In genomic region chr5:54832846-54833245, GRCh38 we compare ENCODE assay signal across 19 cellular contexts.
DNase-seq lines count a peak whose midpoint lies in the region; ATAC-seq and TF ChIP-seq lines count a peak whose summit lies in the region.
"Had no signal": no experiment of that assay in that cellular context is flagged by ENCODE, and none has a peak within 500 bp of the region (broad histone marks: within the 10 kb centered on the region; RNA-seq: fewer than 3 reads in every experiment).

No MANE protein-coding gene starts in this region.

- DNase-seq in NOMO-1 (lab: John Stamatoyannopoulos, UW; ENCODE audit: unreplicated experiment in 2 of 2) (peak; percentile 7 to 33), NOMO-1 treated with dmso at 0.1 percent for 144 hours (lab: John Stamatoyannopoulos, UW; ENCODE audit: unreplicated experiment) (no peak), fibroblast of lung (ENCODE audit: low read depth in 2 of 2) (peak in 1 of 2 donors; percentile 40), vagina (ENCODE audit: extremely low spot score in 2 of 2) (no peak)
- DNase-seq in natural killer cell treated with Interleukin-12 subunit alpha and Interleukin-12 subunit beta and Interleukin-15 and Interleukin-18, amount 100 ng/mL, for 72 hours (ENCODE audit: low spot score): no peak
- no peak for DNase-seq in stimulated activated naive CD8-positive, alpha-beta T cell treated with anti-CD3 and anti-CD28 coated beads, Interleukin-15, amount 100 ng/mL, for 72 hours
- DNase-seq: CD4-positive, alpha-beta memory T cell; NCI-H524 treated with DMSO at 0.1 percent for 48 hours; sigmoid colon; stimulated activated CD4-positive, alpha-beta T cell treated with anti-CD3 and anti-CD28 coated beads, Interleukin-4, amount 100 ng/mL, for 1 hour had no signal

- peak overlapping the region in 1 of 2 donors; percentile 59 for H3K27ac Mint-ChIP-seq in natural killer cell treated with Interleukin-12 subunit alpha and Interleukin-12 subunit beta and Interleukin-15 and Interleukin-18, amount 100 ng/mL, for 72 hours
- no peak overlapping the region for H3K27ac Mint-ChIP-seq in stimulated activated naive CD8-positive, alpha-beta T cell treated with anti-CD3 and anti-CD28 coated beads, Interleukin-15, amount 100 ng/mL, for 72 hours

- H2AFZ ChIP-seq in fibroblast of lung (ENCODE audit: low read length): no peak overlapping the region

- TF ChIP-seq CTCF in fibroblast of lung (conservative IDR thresholded peaks at IDR 0.05 in 1 of 2, IDR thresholded peaks at IDR 0.05 in 1 of 2; ENCODE audit: low read depth in 1 of 2, low read length in 2 of 2) (no peak), vagina (IDR thresholded peaks at IDR 0.05) (no peak)

- H3K4me3 Mint-ChIP-seq in natural killer cell treated with Interleukin-12 subunit alpha and Interleukin-12 subunit beta and Interleukin-15 and Interleukin-18, amount 100 ng/mL, for 72 hours: no peak overlapping the region
- H3K4me3 Mint-ChIP-seq in stimulated activated naive CD8-positive, alpha-beta T cell treated with anti-CD3 and anti-CD28 coated beads, Interleukin-15, amount 100 ng/mL, for 72 hours: no peak overlapping the region
- H3K4me3 Mint-ChIP-seq: activated T-helper 17 cell treated with anti-CD3 and anti-CD28 coated beads, Interleukin-2, amount 50 U/mL, for 72 hours; T-cell had no signal

- H3K4me1 ChIP-seq in fibroblast of lung (ENCODE audit: control insufficient read depth, extremely low read depth, insufficient read depth, low read length) (peaks cover 26% of the 10 kb centered on the region), vagina (no peaks in the 10 kb centered on the region)
- H3K4me1 ChIP-seq: A549, gastroesophageal sphincter, sigmoid colon, tibial nerve had no signal

- ATAC-seq in natural killer cell treated with Interleukin-12 subunit alpha and Interleukin-12 subunit beta and Interleukin-15 and Interleukin-18, amount 100 ng/mL, for 72 hours: peak; percentile 65
- ATAC-seq in stimulated activated naive CD8-positive, alpha-beta T cell treated with anti-CD3 and anti-CD28 coated beads, Interleukin-15, amount 100 ng/mL, for 72 hours: peak; percentile 26
- ATAC-seq in GM21526 (IDR thresholded peaks at IDR 0.05; ENCODE audit: low FRiP score, unreplicated experiment): no peak
- ATAC-seq in HG03460 (IDR thresholded peaks at IDR 0.05; ENCODE audit: unreplicated experiment): no peak
- ATAC-seq: A549; activated T-helper 17 cell treated with anti-CD3 and anti-CD28 coated beads, Interleukin-2, amount 50 U/mL, for 72 hours; gastroesophageal sphincter; K562 had no signal

- H3K27me3 Mint-ChIP-seq in natural killer cell treated with Interleukin-12 subunit alpha and Interleukin-12 subunit beta and Interleukin-15 and Interleukin-18, amount 100 ng/mL, for 72 hours: peaks cover 0 to 5% of the 10 kb centered on the region in 2 donors
- peaks cover 6% of the 10 kb centered on the region for H3K27me3 Mint-ChIP-seq in stimulated activated naive CD8-positive, alpha-beta T cell treated with anti-CD3 and anti-CD28 coated beads, Interleukin-15, amount 100 ng/mL, for 72 hours
- H3K27me3 Mint-ChIP-seq: T-cell had no signal

- H3K4me1 Mint-ChIP-seq in natural killer cell treated with Interleukin-12 subunit alpha and Interleukin-12 subunit beta and Interleukin-15 and Interleukin-18, amount 100 ng/mL, for 72 hours (ENCODE audit: low read depth in 2 of 2): peaks cover 10 to 12% of the 10 kb centered on the region in 2 donors
- no peaks in the 10 kb centered on the region for H3K4me1 Mint-ChIP-seq in stimulated activated naive CD8-positive, alpha-beta T cell treated with anti-CD3 and anti-CD28 coated beads, Interleukin-15, amount 100 ng/mL, for 72 hours

- intact Hi-C loops in vagina (cut with DNase I): no loop called here

- H3K27ac ChIP-seq in fibroblast of lung (ENCODE audit: insufficient read depth, low read length) (peak overlapping the region; percentile 24), vagina (no peak overlapping the region)
- H3K27ac ChIP-seq: A549, gastroesophageal sphincter, sigmoid colon, tibial nerve, VCaP had no signal

- H3K4me3 ChIP-seq in fibroblast of lung (replicated peaks in 1 of 4; ENCODE audit: control extremely low read depth in 1 of 4, insufficient read depth in 1 of 4, low read depth in 3 of 4, low read length in 4 of 4) (no peak overlapping the region), vagina (no peak overlapping the region)
- H3K4me3 ChIP-seq: A549, gastroesophageal sphincter, K562, sigmoid colon, tibial nerve had no signal

- no peaks in the 10 kb centered on the region for H3K9me3 Mint-ChIP-seq in natural killer cell treated with Interleukin-12 subunit alpha and Interleukin-12 subunit beta and Interleukin-15 and Interleukin-18, amount 100 ng/mL, for 72 hours
- H3K9me3 Mint-ChIP-seq in stimulated activated naive CD8-positive, alpha-beta T cell treated with anti-CD3 and anti-CD28 coated beads, Interleukin-15, amount 100 ng/mL, for 72 hours: no peaks in the 10 kb centered on the region
- H3K9me3 Mint-ChIP-seq: activated T-helper 17 cell treated with anti-CD3 and anti-CD28 coated beads, Interleukin-2, amount 50 U/mL, for 72 hours; CD4-positive, alpha-beta memory T cell; T-cell had no signal

- no peak for TF ChIP-seq POLR2A in vagina (IDR thresholded peaks at IDR 0.05)

- no peaks in the 10 kb centered on the region for H3K27me3 ChIP-seq in fibroblast of lung (ENCODE audit: control insufficient read depth, insufficient read depth, low read length)
- H3K27me3 ChIP-seq in vagina: no peaks in the 10 kb centered on the region
- H3K27me3 ChIP-seq: gastroesophageal sphincter, sigmoid colon, tibial nerve had no signal

- no peaks in the 10 kb centered on the region for H4K20me1 ChIP-seq in fibroblast of lung (ENCODE audit: control insufficient read depth, extremely low read depth, insufficient read depth, low read length)

- H3K4me2 ChIP-seq in fibroblast of lung (ENCODE audit: extremely low read depth, insufficient read depth, low read length): no peak overlapping the region
- H3K4me2 ChIP-seq: A549 had no signal

- H3K36me3 Mint-ChIP-seq in natural killer cell treated with Interleukin-12 subunit alpha and Interleukin-12 subunit beta and Interleukin-15 and Interleukin-18, amount 100 ng/mL, for 72 hours: no peaks in the 10 kb centered on the region
- H3K36me3 Mint-ChIP-seq: CD4-positive, alpha-beta memory T cell; T-cell had no signal

- H3K36me3 ChIP-seq in fibroblast of lung (ENCODE audit: control insufficient read depth, insufficient read depth, low read length) (no peaks in the 10 kb centered on the region), vagina (no peaks in the 10 kb centered on the region)
- H3K36me3 ChIP-seq: gastroesophageal sphincter, sigmoid colon, tibial nerve had no signal

- H3K9me3 ChIP-seq in fibroblast of lung (ENCODE audit: control insufficient read depth, insufficient read depth, low read depth, low read length) (no peaks in the 10 kb centered on the region), vagina (no peaks in the 10 kb centered on the region)
- H3K9me3 ChIP-seq: A549, gastroesophageal sphincter, sigmoid colon, tibial nerve had no signal

- H3K79me2 ChIP-seq in fibroblast of lung (ENCODE audit: control insufficient read depth, insufficient read depth, low read length): no peaks in the 10 kb centered on the region

- no peak overlapping the region for H3K9ac ChIP-seq in fibroblast of lung (ENCODE audit: insufficient read depth, low read length)

Comparison
In these comparisons a context has a peak if more than half of its experiments do, and no peak if none do; other contexts are left out.
1. DNase-seq: peak in NOMO-1 (2 of 2); none in NOMO-1 treated with dmso at 0.1 percent for 144 hours (single experiment), natural killer cell treated with Interleukin-12 subunit alpha and Interleukin-12 subunit beta and Interleukin-15 and Interleukin-18, amount 100 ng/mL, for 72 hours (single experiment), stimulated activated naive CD8-positive, alpha-beta T cell treated with anti-CD3 and anti-CD28 coated beads, Interleukin-15, amount 100 ng/mL, for 72 hours (0 of 2) and vagina (0 of 2).
2. ATAC-seq: peak in natural killer cell treated with Interleukin-12 subunit alpha and Interleukin-12 subunit beta and Interleukin-15 and Interleukin-18, amount 100 ng/mL, for 72 hours (2 of 2) and stimulated activated naive CD8-positive, alpha-beta T cell treated with anti-CD3 and anti-CD28 coated beads, Interleukin-15, amount 100 ng/mL, for 72 hours (single experiment); none in GM21526 (single experiment) and HG03460 (single experiment).